In genomic region chr9:6910032-6910431, GRCh38 we compare ENCODE assay signal across 10 cellular contexts.
DNase-seq lines count a peak whose midpoint lies in the region; ATAC-seq, FAIRE-seq and TF ChIP-seq lines count a peak whose summit lies in the region.
"Had no signal": no experiment of that assay in that cellular context is flagged by ENCODE, and none has a peak within 500 bp of the region (broad histone marks: within the 10 kb centered on the region; RNA-seq: fewer than 3 reads in every experiment).

No MANE protein-coding gene starts in this region.

- ATAC-seq in HG02938 (IDR thresholded peaks at IDR 0.05; ENCODE audit: unreplicated experiment) (peak; percentile 57), omental fat pad (ENCODE audit: low FRiP score) (no peak), GM18505 (IDR thresholded peaks at IDR 0.05; ENCODE audit: unreplicated experiment) (no peak)
- no peak for ATAC-seq in stimulated activated naive CD8-positive, alpha-beta T cell treated with anti-CD3 and anti-CD28 coated beads, Interleukin-15, Interleukin-2, amounts not matched to agents 100 U/mL and 50 U/mL, for 24 hours
- no peak for ATAC-seq in activated naive CD8-positive, alpha-beta T cell treated with anti-CD3 and anti-CD28 coated beads, Interleukin-2, amount 50 U/mL, for 24 hours

- no peaks in the 10 kb centered on the region for H3K36me3 Mint-ChIP-seq in activated naive CD8-positive, alpha-beta T cell treated with anti-CD3 and anti-CD28 coated beads, Interleukin-2, amount 50 U/mL, for 24 hours (ENCODE audit: low read depth)
- H3K36me3 Mint-ChIP-seq: activated naive CD4-positive, alpha-beta T cell treated with anti-CD3 and anti-CD28 coated beads, Interleukin-2, amount 50 U/mL, for 24 hours had no signal

- no peak overlapping the region for H3K27ac ChIP-seq in VCaP

- H3K9me3 Mint-ChIP-seq in activated naive CD8-positive, alpha-beta T cell treated with anti-CD3 and anti-CD28 coated beads, Interleukin-2, amount 50 U/mL, for 24 hours = no peaks in the 10 kb centered on the region
- H3K9me3 Mint-ChIP-seq: activated naive CD4-positive, alpha-beta T cell treated with anti-CD3 and anti-CD28 coated beads, Interleukin-2, amount 50 U/mL, for 24 hours had no signal

- FAIRE-seq in D721Med (lab: Jason Lieb, UNC) = no peak

- H3K27ac Mint-ChIP-seq in activated naive CD8-positive, alpha-beta T cell treated with anti-CD3 and anti-CD28 coated beads, Interleukin-2, amount 50 U/mL, for 24 hours = no peak overlapping the region
- H3K27ac Mint-ChIP-seq: activated naive CD4-positive, alpha-beta T cell treated with anti-CD3 and anti-CD28 coated beads, Interleukin-2, amount 50 U/mL, for 24 hours had no signal

- H3K4me1 Mint-ChIP-seq in activated naive CD8-positive, alpha-beta T cell treated with anti-CD3 and anti-CD28 coated beads, Interleukin-2, amount 50 U/mL, for 24 hours = peaks cover 9% of the 10 kb centered on the region

- no peak for TF ChIP-seq POLR2A in GM18505 (IDR thresholded peaks at IDR 0.05; ENCODE audit: borderline replicate concordance, extremely low read depth, insufficient read depth, insufficient read length)

- TF ChIP-seq CTCF in D721Med (IDR thresholded peaks at IDR 0.05; ENCODE audit: insufficient read depth, missing control alignments) = peak; percentile 60
- TF ChIP-seq CTCF in VCaP (conservative IDR thresholded peaks at IDR 0.05) = peak; percentile 79
- no peak for TF ChIP-seq CTCF in omental fat pad (IDR thresholded peaks at IDR 0.05)

- no peak for DNase-seq in D721Med (ENCODE audit: insufficient read length, low spot score)
- peak; percentile 42 for DNase-seq in left kidney (ENCODE audit: low read depth, low spot score)
- DNase-seq in stimulated activated naive CD8-positive, alpha-beta T cell treated with anti-CD3 and anti-CD28 coated beads, Interleukin-15, Interleukin-2, amounts not matched to agents 100 U/mL and 50 U/mL, for 24 hours = no peak
- DNase-seq in activated naive CD8-positive, alpha-beta T cell treated with anti-CD3 and anti-CD28 coated beads, Interleukin-2, amount 50 U/mL, for 24 hours = no peak
- no peak for DNase-seq in omental fat pad (ENCODE audit: low spot score)
- DNase-seq: SHP77 had no signal

- no peaks in the 10 kb centered on the region for H3K27me3 Mint-ChIP-seq in activated naive CD8-positive, alpha-beta T cell treated with anti-CD3 and anti-CD28 coated beads, Interleukin-2, amount 50 U/mL, for 24 hours
- H3K27me3 Mint-ChIP-seq: activated naive CD4-positive, alpha-beta T cell treated with anti-CD3 and anti-CD28 coated beads, Interleukin-2, amount 50 U/mL, for 24 hours had no signal

- no peak overlapping the region for H3K4me3 Mint-ChIP-seq in activated naive CD8-positive, alpha-beta T cell treated with anti-CD3 and anti-CD28 coated beads, Interleukin-2, amount 50 U/mL, for 24 hours
- H3K4me3 Mint-ChIP-seq: activated naive CD4-positive, alpha-beta T cell treated with anti-CD3 and anti-CD28 coated beads, Interleukin-2, amount 50 U/mL, for 24 hours had no signal

Comparison
In these comparisons a context has a peak if more than half of its experiments do, and no peak if none do; other contexts are left out.
1. CTCF ChIP-seq: peak in D721Med (single experiment) and VCaP (single experiment); none in omental fat pad (0 of 3).